ENCODE assay signal across 28 cellular contexts in genomic region chr14:49955013-49955412, GRCh38.
DNase-seq lines count a peak whose midpoint lies in the region; ATAC-seq and TF ChIP-seq lines count a peak whose summit lies in the region.
"Had no signal": no experiment of that assay in that cellular context is flagged by ENCODE, and none has a peak within 500 bp of the region (broad histone marks: within the 10 kb centered on the region; RNA-seq: fewer than 3 reads in every experiment).

No MANE protein-coding gene starts in this region.

- H3K9me3 ChIP-seq in mesenchymal stem cell (ENCODE audit: control insufficient read depth, low read length) (no peaks in the 10 kb centered on the region), upper lobe of right lung (no peaks in the 10 kb centered on the region)
- H3K9me3 ChIP-seq: A549, body of pancreas, left lung, right lobe of liver, upper lobe of left lung had no signal

- H2BK15ac ChIP-seq in mesenchymal stem cell (ENCODE audit: low read depth, poor library complexity, severe bottlenecking): no peak overlapping the region

- CTCF ChIA-PET in activated naive CD4-positive, alpha-beta T cell treated with anti-CD3 and anti-CD28 coated beads, Interleukin-2, amount 10 ng/mL, durations not matched to agents 7 days and 5 days (lab: Charles Lee): no interaction called here

- TF ChIP-seq RAD21 in Ishikawa (IDR thresholded peaks at IDR 0.05; ENCODE audit: low read depth): no peak

- no peak overlapping the region for H3K4ac ChIP-seq in mesenchymal stem cell (ENCODE audit: low read depth in 1 of 2, low read length in 2 of 2)

- no peaks in the 10 kb centered on the region for H3K27me3 Mint-ChIP-seq in central memory CD8-positive, alpha-beta T cell
- no peaks in the 10 kb centered on the region for H3K27me3 Mint-ChIP-seq in stimulated activated memory B cell treated with anti-CD40 and anti-IgM and Interleukin-4, amounts not matched to agents 10 μg/mL and 1 μg/mL and 100 μg/mL, for 72 hours
- H3K27me3 Mint-ChIP-seq in activated naive CD4-positive, alpha-beta T cell treated with anti-CD3 and anti-CD28 coated beads, Interleukin-2, amount 10 ng/mL, durations not matched to agents 7 days and 5 days: no peaks in the 10 kb centered on the region
- H3K27me3 Mint-ChIP-seq: T-helper 17 cell had no signal

- TF ChIP-seq EP300 in Ishikawa (IDR thresholded peaks at IDR 0.05; ENCODE audit: borderline replicate concordance): no peak

- no peaks in the 10 kb centered on the region for H3K79me1 ChIP-seq in mesenchymal stem cell (replicated peaks; ENCODE audit: low read length, poor library complexity, severe bottlenecking)

- peaks cover 24% of the 10 kb centered on the region for H3K4me1 Mint-ChIP-seq in central memory CD8-positive, alpha-beta T cell
- peaks cover 48% of the 10 kb centered on the region for H3K4me1 Mint-ChIP-seq in stimulated activated memory B cell treated with anti-CD40 and anti-IgM and Interleukin-4, amounts not matched to agents 10 μg/mL and 1 μg/mL and 100 μg/mL, for 72 hours
- H3K4me1 Mint-ChIP-seq in activated naive CD4-positive, alpha-beta T cell treated with anti-CD3 and anti-CD28 coated beads, Interleukin-2, amount 10 ng/mL, durations not matched to agents 7 days and 5 days: peaks cover 36% of the 10 kb centered on the region

- no peak overlapping the region for H3K4me3 Mint-ChIP-seq in central memory CD8-positive, alpha-beta T cell
- H3K4me3 Mint-ChIP-seq in stimulated activated memory B cell treated with anti-CD40 and anti-IgM and Interleukin-4, amounts not matched to agents 10 μg/mL and 1 μg/mL and 100 μg/mL, for 72 hours: no peak overlapping the region
- H3K4me3 Mint-ChIP-seq in activated naive CD4-positive, alpha-beta T cell treated with anti-CD3 and anti-CD28 coated beads, Interleukin-2, amount 10 ng/mL, durations not matched to agents 7 days and 5 days: no peak overlapping the region
- H3K4me3 Mint-ChIP-seq: T-helper 17 cell had no signal

- ATAC-seq in central memory CD8-positive, alpha-beta T cell (replicated peaks; ENCODE audit: extremely low read depth, poor library complexity, severe bottlenecking): no peak
- ATAC-seq in stimulated activated memory B cell treated with anti-CD40 and anti-IgM and Interleukin-4, amounts not matched to agents 10 μg/mL and 1 μg/mL and 100 μg/mL, for 72 hours: no peak
- ATAC-seq in upper lobe of right lung (no peak), foreskin keratinocyte (no peak), GM19397 (IDR thresholded peaks at IDR 0.05; ENCODE audit: unreplicated experiment) (no peak)
- ATAC-seq: body of pancreas, right lobe of liver, T-helper 17 cell had no signal

- H3K18ac ChIP-seq in mesenchymal stem cell (ENCODE audit: low read depth in 1 of 2, low read length in 2 of 2): no peak overlapping the region

- 92% methylated on average over 1 of the region's 1 CpG for WGBS in mesenchymal stem cell

- TF ChIP-seq CTCF in upper lobe of right lung (IDR thresholded peaks at IDR 0.05) (no peak), foreskin keratinocyte (conservative IDR thresholded peaks at IDR 0.05) (no peak)

- peak overlapping the region; percentile 1 for H3K27ac ChIP-seq in mesenchymal stem cell (ENCODE audit: low read length, poor library complexity, severe bottlenecking)
- H3K27ac ChIP-seq in upper lobe of right lung: no peak overlapping the region
- H3K27ac ChIP-seq in foreskin keratinocyte: no peak overlapping the region
- H3K27ac ChIP-seq: body of pancreas, right lobe of liver, SK-N-MC had no signal

- no peak overlapping the region for H3K23ac ChIP-seq in mesenchymal stem cell (ENCODE audit: low read length in 2 of 2)

- H3K27ac Mint-ChIP-seq in central memory CD8-positive, alpha-beta T cell (ENCODE audit: low read depth): peak overlapping the region; percentile 78
- peak overlapping the region; percentile 65 for H3K27ac Mint-ChIP-seq in stimulated activated memory B cell treated with anti-CD40 and anti-IgM and Interleukin-4, amounts not matched to agents 10 μg/mL and 1 μg/mL and 100 μg/mL, for 72 hours
- no peak overlapping the region for H3K27ac Mint-ChIP-seq in activated naive CD4-positive, alpha-beta T cell treated with anti-CD3 and anti-CD28 coated beads, Interleukin-2, amount 10 ng/mL, durations not matched to agents 7 days and 5 days
- H3K27ac Mint-ChIP-seq: T-helper 17 cell had no signal

- no peak overlapping the region for H3K4me2 ChIP-seq in mesenchymal stem cell (ENCODE audit: low read length, poor library complexity, severe bottlenecking)

- H2AK5ac ChIP-seq in mesenchymal stem cell (ENCODE audit: low read length, severe bottlenecking): peak overlapping the region; percentile 96

- no peak overlapping the region for H2BK120ac ChIP-seq in mesenchymal stem cell (ENCODE audit: low read depth, low read length)

- intact Hi-C loops in upper lobe of right lung (cut with DNase I): no loop called here

- H3K9me3 Mint-ChIP-seq in central memory CD8-positive, alpha-beta T cell: no peaks in the 10 kb centered on the region
- no peaks in the 10 kb centered on the region for H3K9me3 Mint-ChIP-seq in stimulated activated memory B cell treated with anti-CD40 and anti-IgM and Interleukin-4, amounts not matched to agents 10 μg/mL and 1 μg/mL and 100 μg/mL, for 72 hours
- no peaks in the 10 kb centered on the region for H3K9me3 Mint-ChIP-seq in activated naive CD4-positive, alpha-beta T cell treated with anti-CD3 and anti-CD28 coated beads, Interleukin-2, amount 10 ng/mL, durations not matched to agents 7 days and 5 days

- H3K4me1 ChIP-seq in mesenchymal stem cell (ENCODE audit: control insufficient read depth, insufficient read depth, low read depth, low read length) (peaks cover 18% of the 10 kb centered on the region), upper lobe of right lung (peaks cover 1% of the 10 kb centered on the region), foreskin keratinocyte (peaks cover 25% of the 10 kb centered on the region)
- H3K4me1 ChIP-seq: left lung had no signal

- no peak overlapping the region for H4K91ac ChIP-seq in mesenchymal stem cell (ENCODE audit: low read length)

- no peak overlapping the region for H4K8ac ChIP-seq in mesenchymal stem cell (ENCODE audit: low read length)

- H2BK12ac ChIP-seq in mesenchymal stem cell (ENCODE audit: low read length in 2 of 2): peak overlapping the region in 1 of 2 experiments; percentile 1

- no peaks in the 10 kb centered on the region for H3K27me3 ChIP-seq in mesenchymal stem cell (ENCODE audit: control insufficient read depth in 1 of 2, insufficient read depth in 1 of 2, low read length in 2 of 2)
- no peaks in the 10 kb centered on the region for H3K27me3 ChIP-seq in upper lobe of right lung
- H3K27me3 ChIP-seq in foreskin keratinocyte: no peaks in the 10 kb centered on the region
- H3K27me3 ChIP-seq: body of pancreas, left lung, right lobe of liver, upper lobe of left lung had no signal

- H3K4me3 ChIP-seq in mesenchymal stem cell (ENCODE audit: insufficient read depth in 1 of 2, low read depth in 1 of 2, low read length in 2 of 2) (peak overlapping the region in 1 of 2 experiments; percentile 19), upper lobe of right lung (no peak overlapping the region)
- H3K4me3 ChIP-seq: A549, body of pancreas, left lung, right lobe of liver, SK-N-MC, upper lobe of left lung had no signal

- no peak overlapping the region for H3K9ac ChIP-seq in mesenchymal stem cell (ENCODE audit: low read length)

- H2BK5ac ChIP-seq in mesenchymal stem cell (ENCODE audit: low read depth, low read length, poor library complexity, severe bottlenecking): no peak overlapping the region

- no peak for DNase-seq in central memory CD8-positive, alpha-beta T cell (ENCODE audit: low spot score in 2 of 2)
- DNase-seq in mesenchymal stem cell (no peak), upper lobe of right lung (no peak), foreskin keratinocyte (no peak)
- no peak for DNase-seq in activated naive CD4-positive, alpha-beta T cell treated with anti-CD3 and anti-CD28 coated beads, Interleukin-2, amount 10 ng/mL, durations not matched to agents 7 days and 5 days
- DNase-seq: activated CD4-positive, alpha-beta T cell treated with anti-CD3 and anti-CD28 coated beads, Interleukin-2, amount 50 U/mL, for 48 hours; activated CD4-positive, CD25-positive, alpha-beta regulatory T cell treated with anti-CD3 and anti-CD28 coated beads, Interleukin-2, amount 50 U/mL, for 72 hours; activated naive CD4-positive, alpha-beta T cell treated with Interleukin-2 at 50 U/mL for 16 hours; body of pancreas; cerebellar nuclear complex; DND-41; GF-D8; GOT3; left lung; mesendoderm; NCI-H1092; NCI-H1694 treated with DMSO at 0.1 percent for 48 hours; NCI-H82; right lobe of liver; stimulated activated CD4-positive, alpha-beta T cell treated with anti-CD3 and anti-CD28 coated beads, Interleukin-12 subunit alpha, Interleukin-12 subunit beta, amount 100 ng/mL, for 4 hours; stimulated activated CD4-positive, alpha-beta T cell treated with anti-CD3 and anti-CD28 coated beads, Interleukin-4, amount 100 ng/mL, for 1 hour; T-helper 17 cell; upper lobe of left lung had no signal

- no peak overlapping the region for H2AFZ ChIP-seq in mesenchymal stem cell (ENCODE audit: low read depth, low read length)

- H3K36me3 ChIP-seq in mesenchymal stem cell (ENCODE audit: control insufficient read depth in 1 of 2, insufficient read depth in 2 of 2, low read depth in 1 of 2, low read length in 2 of 2): no peaks in the 10 kb centered on the region
- H3K36me3 ChIP-seq in upper lobe of right lung: no peaks in the 10 kb centered on the region
- H3K36me3 ChIP-seq: left lung, right lobe of liver, upper lobe of left lung had no signal

- no peak overlapping the region for H3K14ac ChIP-seq in mesenchymal stem cell (ENCODE audit: low read length in 2 of 2)

- no peaks in the 10 kb centered on the region for H3K36me3 Mint-ChIP-seq in central memory CD8-positive, alpha-beta T cell (ENCODE audit: insufficient read depth)
- H3K36me3 Mint-ChIP-seq in stimulated activated memory B cell treated with anti-CD40 and anti-IgM and Interleukin-4, amounts not matched to agents 10 μg/mL and 1 μg/mL and 100 μg/mL, for 72 hours: no peaks in the 10 kb centered on the region
- H3K36me3 Mint-ChIP-seq in activated naive CD4-positive, alpha-beta T cell treated with anti-CD3 and anti-CD28 coated beads, Interleukin-2, amount 10 ng/mL, durations not matched to agents 7 days and 5 days: peaks cover 4% of the 10 kb centered on the region

TF ChIP-seq in Ishikawa, 13 proteins besides CTCF, POLR2A, EP300 and RAD21:
- peak; percentile 65; the same call in 1 of the 2 replicates for TF ChIP-seq MAX (IDR thresholded peaks at IDR 0.05)
- no peak for TF ChIP-seq FOXM1 (IDR thresholded peaks at IDR 0.05; ENCODE audit: borderline replicate concordance, low read depth)
